Comparison of ENCODE assay signal across 9 cellular contexts in genomic region chr1:109621402-109622101, GRCh38. TPM values are rescaled to one million over a fixed set of nuclear protein-coding genes. Genes with fewer than 3 reads are reported as not detected.
DNase-seq lines count a peak whose midpoint lies in the region; ATAC-seq and TF ChIP-seq lines count a peak whose summit lies in the region.
"Had no signal": no experiment of that assay in that cellular context is flagged by ENCODE, and none has a peak within 500 bp of the region (broad histone marks: within the 10 kb centered on the region; RNA-seq: fewer than 3 reads in every experiment).

No MANE protein-coding gene starts in this region.

- peaks cover 50% of the 10 kb centered on the region for H3K4me1 Mint-ChIP-seq in activated naive CD4-positive, alpha-beta T cell treated with anti-CD3 and anti-CD28 coated beads for 36 hours (ENCODE audit: low read depth)

- intact Hi-C loops in activated naive CD4-positive, alpha-beta T cell treated with anti-CD3 and anti-CD28 coated beads for 36 hours (cut with micrococcal nuclease): loop anchor here (1.0 to 5.0 kb wide), 2 partner anchors 195 to 409 kb away; partner anchors contain the start of genes PSMA5 and SARS1
- intact Hi-C loops in left lung (cut with DNase I): loop anchor here in 1 of 2 donors (5.0 kb wide), 1 partner anchor 74 kb away; the partner anchor contains the start of gene GNAI3

- TF ChIP-seq EP300 in upper lobe of left lung (IDR thresholded peaks at IDR 0.05): no peak

- H3K36me3 ChIP-seq in adipocyte (ENCODE audit: control insufficient read depth, insufficient read depth, low read length, severe bottlenecking): peaks cover 2% of the 10 kb centered on the region
- peaks cover 0 to 15% of the 10 kb centered on the region in 2 donors for H3K36me3 ChIP-seq in left lung
- H3K36me3 ChIP-seq in upper lobe of left lung: peaks cover 0 to 8% (median 5%) of the 10 kb centered on the region in 4 donors

- no peak for ATAC-seq in left lung
- no peak for ATAC-seq in upper lobe of left lung (ENCODE audit: low FRiP score in 2 of 2)
- no peak for ATAC-seq in GM18502 (IDR thresholded peaks at IDR 0.05; ENCODE audit: poor library complexity, unreplicated experiment)

- H3K27me3 ChIP-seq in adipocyte (replicated peaks; ENCODE audit: control insufficient read depth, insufficient read depth, low read length): no peaks in the 10 kb centered on the region
- no peaks in the 10 kb centered on the region for H3K27me3 ChIP-seq in left lung
- no peaks in the 10 kb centered on the region for H3K27me3 ChIP-seq in upper lobe of left lung
- H3K27me3 ChIP-seq: adrenal gland had no signal

- peak overlapping the region; percentile 76 for H3K27ac Mint-ChIP-seq in activated naive CD4-positive, alpha-beta T cell treated with anti-CD3 and anti-CD28 coated beads for 36 hours

- H3K27me3 Mint-ChIP-seq in activated naive CD4-positive, alpha-beta T cell treated with anti-CD3 and anti-CD28 coated beads for 36 hours (ENCODE audit: low read depth): no peaks in the 10 kb centered on the region

- H3K4me3 Mint-ChIP-seq in activated naive CD4-positive, alpha-beta T cell treated with anti-CD3 and anti-CD28 coated beads for 36 hours: peak overlapping the region; percentile 93

- H3K27ac ChIP-seq in left lung (peak overlapping the region in 1 of 2 donors; percentile 95), upper lobe of left lung (peak overlapping the region; percentile 86 to 93 (median 88))

- WGBS in upper lobe of left lung, 2 donors: 43 to 48% methylated on average over 11 to 12 of the region's 12 CpGs

- peak overlapping the region; percentile 83 for H3K9ac ChIP-seq in adipocyte (ENCODE audit: low read length)

- H3K4me1 ChIP-seq in adipocyte (ENCODE audit: control insufficient read depth, insufficient read depth, low read length) (peaks cover 58% of the 10 kb centered on the region), left lung (peaks cover 19 to 70% of the 10 kb centered on the region in 2 donors), upper lobe of left lung (peaks cover 45 to 71% (median 59%) of the 10 kb centered on the region in 4 donors)

- TF ChIP-seq CTCF in left lung (IDR thresholded peaks at IDR 0.05) (no peak), upper lobe of left lung (IDR thresholded peaks at IDR 0.05) (no peak)

- peaks cover 6% of the 10 kb centered on the region for H3K36me3 Mint-ChIP-seq in activated naive CD4-positive, alpha-beta T cell treated with anti-CD3 and anti-CD28 coated beads for 36 hours (ENCODE audit: low read depth)

- TF ChIP-seq POLR2A in upper lobe of left lung (IDR thresholded peaks at IDR 0.05): no peak

- H3K9me3 ChIP-seq in adipocyte (ENCODE audit: control insufficient read depth, low read length) (no peaks in the 10 kb centered on the region), left lung (no peaks in the 10 kb centered on the region), upper lobe of left lung (no peaks in the 10 kb centered on the region)
- H3K9me3 ChIP-seq: adrenal gland had no signal

- CTCF ChIA-PET in activated naive CD4-positive, alpha-beta T cell treated with anti-CD3 and anti-CD28 coated beads for 36 hours (lab: Charles Lee): interaction anchor here (1.4 kb wide), 1 partner anchor 19 kb away, joined by 4 read pairs; no protein-coding TSS in a partner anchor

- H3K9me3 Mint-ChIP-seq in activated naive CD4-positive, alpha-beta T cell treated with anti-CD3 and anti-CD28 coated beads for 36 hours: no peaks in the 10 kb centered on the region

- DNase-seq in activated naive CD4-positive, alpha-beta T cell treated with anti-CD3 and anti-CD28 coated beads for 36 hours: peak; percentile 39
- no peak for DNase-seq in activated naive CD4-positive, alpha-beta T cell (lab: John Stamatoyannopoulos, UW)
- DNase-seq in adipocyte (ENCODE audit: low read depth): no peak
- no peak for DNase-seq in left lung
- DNase-seq in upper lobe of left lung: peak in 1 of 2 donors; percentile 24
- DNase-seq in NCI-H1105 treated with DMSO at 0.1 percent for 48 hours (lab: John Stamatoyannopoulos, UW): no peak
- no peak for DNase-seq in hippocampal formation (lab: John Stamatoyannopoulos, UW)

- H3K4me3 ChIP-seq in adipocyte (ENCODE audit: low read length) (peak overlapping the region; percentile 86), left lung (peak overlapping the region; percentile 54 to 89), upper lobe of left lung (peak overlapping the region; percentile 49 to 90 (median 74))

RNA-seq across cellular contexts. Expression of gene AMPD2, which starts 1.9 kb away (rescaled TPM):
- total RNA-seq in activated naive CD4-positive, alpha-beta T cell treated with anti-CD3 and anti-CD28 coated beads for 36 hours: 10 to 100 TPM; 41.3 to 56.9 TPM
- total RNA-seq in left lung (10 to 100 TPM; 49.5 to 86.9 TPM), upper lobe of left lung (100 to 1,000 TPM in 1 of 6 donors, 10 to 100 TPM in 5; 39.5 to 183 (median 58.9) TPM)

RNA-seq across cellular contexts. Expression of gene GNAT2, which starts 2.1 kb away (rescaled TPM):
- under 1 TPM; 0.22 to 0.50 TPM for total RNA-seq in activated naive CD4-positive, alpha-beta T cell treated with anti-CD3 and anti-CD28 coated beads for 36 hours
- total RNA-seq in left lung (not detected), upper lobe of left lung (under 1 TPM in 2 of 6 donors, not detected in 4; 0.20 to 0.46 TPM)

RNA-seq across cellular contexts. Expression of gene GSTM4, which starts 34.3 kb away (rescaled TPM):
- total RNA-seq in activated naive CD4-positive, alpha-beta T cell treated with anti-CD3 and anti-CD28 coated beads for 36 hours: 1 to 10 TPM; 8.8 to 9.9 TPM
- total RNA-seq in left lung (10 to 100 TPM; 20.2 to 22.2 TPM), upper lobe of left lung (10 to 100 TPM; 10.7 to 28.3 (median 15.9) TPM)

RNA-seq across cellular contexts. Expression of gene GSTM2, which starts 46.3 kb away (rescaled TPM):
- total RNA-seq in activated naive CD4-positive, alpha-beta T cell treated with anti-CD3 and anti-CD28 coated beads for 36 hours: 10 to 100 TPM; 14.2 to 14.3 TPM
- 10 to 100 TPM; 25.4 to 28.3 TPM for total RNA-seq in left lung
- 100 to 1,000 TPM in 1 of 6 donors, 10 to 100 TPM in 5; 19.0 to 263 (median 31.6) TPM for total RNA-seq in upper lobe of left lung
